In genomic region chr3:118267588-118267987, GRCh38 we compare ENCODE assay signal across 21 cellular contexts.
"Had no signal": no experiment of that assay in that cellular context is flagged by ENCODE, and none has a peak within 500 bp of the region (broad histone marks: within the 10 kb centered on the region; RNA-seq: fewer than 3 reads in every experiment).

No MANE protein-coding gene starts in this region.

- H3K4me3 ChIP-seq: Peyer's patch had no signal

- DNase-seq: activated CD4-positive, alpha-beta T cell treated with anti-CD3 and anti-CD28 coated beads for 4 hours; activated CD8-positive, alpha-beta memory T cell treated with anti-CD3 and anti-CD28 coated beads, Interleukin-2, amount 50 U/mL, for 4 hours; activated CD8-positive, alpha-beta T cell treated with anti-CD3 and anti-CD28 coated beads for 36 hours; activated gamma-delta T cell treated with Interleukin-2 at 50 U/mL for 16 hours; activated naive CD4-positive, alpha-beta T cell treated with anti-CD3 and anti-CD28 coated beads, Interleukin-2, amount 10 ng/mL, durations not matched to agents 7 days and 5 days; activated naive CD8-positive, alpha-beta T cell treated with anti-CD3 and anti-CD28 coated beads for 36 hours; activated T-cell treated with anti-CD3 and anti-CD28 coated beads, Interleukin-2, amount 50 U/mL, for 72 hours; brain microvascular endothelial cell; caudate nucleus; KG1; NCI-H1105; NCI-H1436; NCI-H1694 treated with DMSO at 0.1 percent for 48 hours; NCI-H2029 treated with DMSO at 0.1 percent for 48 hours; NCI-H345; NCI-H510A; NCI-H526 treated with DMSO at 0.1 percent for 48 hours; NCI-H82; Peyer's patch; SHP77 had no signal

- H3K27ac ChIP-seq: brain microvascular endothelial cell, Peyer's patch had no signal

- H3K27me3 ChIP-seq: brain microvascular endothelial cell, Peyer's patch had no signal

- H3K9me3 ChIP-seq: Peyer's patch had no signal

- H3K36me3 ChIP-seq: brain microvascular endothelial cell, Peyer's patch had no signal

- ATAC-seq: activated CD4-positive, CD25-positive, alpha-beta regulatory T cell treated with anti-CD3 and anti-CD28 coated beads, Interleukin-2, amount 50 U/mL, for 24 hours; activated CD8-positive, alpha-beta T cell treated with anti-CD3 and anti-CD28 coated beads for 36 hours; activated T-cell treated with anti-CD3 and anti-CD28 coated beads, Interleukin-2, amount 50 U/mL, for 72 hours had no signal

- H3K4me1 ChIP-seq: Peyer's patch had no signal
